Comparison of ENCODE assay signal across 28 cellular contexts in the genomic region with DNA sequence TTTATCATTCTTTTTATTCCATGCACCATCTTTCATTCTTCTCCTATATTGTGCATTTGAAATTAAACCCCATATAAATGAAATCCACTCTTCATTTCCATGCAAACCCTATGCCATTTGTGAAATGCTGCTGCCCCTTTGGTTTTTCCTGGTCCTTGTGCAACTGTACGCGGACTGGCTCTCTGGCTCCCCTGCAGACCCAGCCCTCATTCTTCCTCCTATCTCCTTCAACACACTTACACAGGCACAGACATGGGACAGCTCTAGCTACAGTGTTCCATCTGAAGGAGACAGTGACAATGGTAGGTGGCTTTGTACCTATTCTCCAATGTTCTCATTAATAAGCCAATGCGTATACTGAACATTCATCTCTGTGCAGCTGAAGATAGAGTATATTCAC.
"Had no signal": no experiment of that assay in that cellular context is flagged by ENCODE, and none has a peak within 500 bp of the region (broad histone marks: within the 10 kb centered on the region; RNA-seq: fewer than 3 reads in every experiment).

No MANE protein-coding gene starts in this region.

- ATAC-seq: activated CD8-positive, alpha-beta T cell treated with anti-CD3 and anti-CD28 coated beads for 36 hours; activated T-cell treated with anti-CD3 and anti-CD28 coated beads, Interleukin-2, amount 50 U/mL, for 4 hours; activated T-helper 17 cell treated with anti-CD3 and anti-CD28 coated beads, Interleukin-2, amount 50 U/mL, for 72 hours; foreskin keratinocyte; gastrocnemius medialis; heart left ventricle; T-helper 17 cell had no signal

- H3K4me1 ChIP-seq: esophagus muscularis mucosa, foreskin keratinocyte, gastrocnemius medialis, heart left ventricle had no signal

- H3K9me3 ChIP-seq: esophagus muscularis mucosa, gastrocnemius medialis, heart left ventricle had no signal

- H3K27ac ChIP-seq: brain microvascular endothelial cell, coronary artery, dorsolateral prefrontal cortex, esophagus muscularis mucosa, foreskin keratinocyte, gastrocnemius medialis, heart left ventricle had no signal

- H3K27me3 ChIP-seq: brain microvascular endothelial cell, esophagus muscularis mucosa, foreskin keratinocyte, gastrocnemius medialis, heart left ventricle had no signal

- FAIRE-seq: astrocyte, bronchial epithelial cell had no signal

- H3K36me3 ChIP-seq: gastrocnemius medialis had no signal

- DNase-seq: activated CD4-positive, alpha-beta T cell treated with anti-CD3 and anti-CD28 coated beads for 4 hours; activated CD4-positive, alpha-beta T cell treated with anti-CD3 and anti-CD28 coated beads, Interleukin-2, amount 50 U/mL, for 1 hour; activated CD4-positive, alpha-beta T cell treated with anti-CD3 and anti-CD28 coated beads, Interleukin-2, amount 50 U/mL, for 48 hours; activated CD4-positive, CD25-positive, alpha-beta regulatory T cell; activated CD4-positive, CD25-positive, alpha-beta regulatory T cell treated with anti-CD3 and anti-CD28 coated beads, Interleukin-2, amount 50 U/mL, for 72 hours; activated CD8-positive, alpha-beta memory T cell treated with anti-CD3 and anti-CD28 coated beads for 24 hours; activated CD8-positive, alpha-beta T cell treated with anti-CD3 and anti-CD28 coated beads for 36 hours; activated effector memory CD4-positive, alpha-beta T cell treated with Interleukin-2 at 50 U/mL for 16 hours; activated gamma-delta T cell treated with Interleukin-2 at 50 U/mL for 16 hours; activated naive CD4-positive, alpha-beta T cell treated with anti-CD3 and anti-CD28 coated beads, Interleukin-2, amount 50 U/mL, for 16 hours; activated naive CD4-positive, alpha-beta T cell treated with Interleukin-2 at 50 U/mL for 16 hours; activated T-cell treated with anti-CD3 and anti-CD28 coated beads, Interleukin-2, amount 50 U/mL, for 4 hours; amniotic stem cell; anterior cingulate cortex; brain microvascular endothelial cell; dorsolateral prefrontal cortex; effector memory CD4-positive, alpha-beta T cell; erythroblast; foreskin keratinocyte; gastrocnemius medialis; glutamatergic neuron; heart left ventricle; T-helper 17 cell had no signal

- H3K4me3 ChIP-seq: coronary artery, dorsolateral prefrontal cortex, esophagus muscularis mucosa, gastrocnemius medialis, heart left ventricle had no signal
